Comparison of ENCODE assay signal across 15 cellular contexts in genomic region chr17:42873932-42874636, GRCh38. TPM values are rescaled to one million over a fixed set of nuclear protein-coding genes. Genes with fewer than 3 reads are reported as not detected.
"Had no signal": no experiment of that assay in that cellular context is flagged by ENCODE, and none has a peak within 500 bp of the region (broad histone marks: within the 10 kb centered on the region; RNA-seq: fewer than 3 reads in every experiment).

No MANE protein-coding gene starts in this region.

RNA-seq across cellular contexts. Expression of gene G6PC1, which starts 26.5 kb away (rescaled TPM):
- total RNA-seq: activated CD4-positive, alpha-beta memory T cell treated with anti-CD3 and anti-CD28 coated beads, Interleukin-2, amount 10 ng/mL, durations not matched to agents 7 days and 5 days; activated CD4-positive, alpha-beta T cell treated with anti-CD3 and anti-CD28 coated beads, Interleukin-2, amount 10 ng/mL, durations not matched to agents 7 days and 5 days; activated naive CD4-positive, alpha-beta T cell treated with anti-CD3 and anti-CD28 coated beads, Interleukin-2, amount 50 U/mL, for 72 hours; activated naive CD8-positive, alpha-beta T cell treated with anti-CD3 and anti-CD28 coated beads, Interleukin-2, amount 10 ng/mL, durations not matched to agents 7 days and 5 days; activated T-cell treated with anti-CD3 and anti-CD28 coated beads, Interleukin-2, amount 50 U/mL, for 72 hours; astrocyte; chondrocyte; dermis blood vessel endothelial cell; esophagus squamous epithelium; fibroblast of lung; fibroblast of villous mesenchyme; gastroesophageal sphincter; glomerular endothelial cell; T-helper 1 cell treated with Interleukin-12 subunit alpha and Interleukin-12 subunit beta and Interleukin-4 antibody, amounts not matched to agents 30 ng/mL and 1 ng/mL, for 36 hours; WTC11 had no signal
- polyA plus RNA-seq: fibroblast of lung had no signal
